ENCODE assay signal across 1 cellular context in the genomic region with DNA sequence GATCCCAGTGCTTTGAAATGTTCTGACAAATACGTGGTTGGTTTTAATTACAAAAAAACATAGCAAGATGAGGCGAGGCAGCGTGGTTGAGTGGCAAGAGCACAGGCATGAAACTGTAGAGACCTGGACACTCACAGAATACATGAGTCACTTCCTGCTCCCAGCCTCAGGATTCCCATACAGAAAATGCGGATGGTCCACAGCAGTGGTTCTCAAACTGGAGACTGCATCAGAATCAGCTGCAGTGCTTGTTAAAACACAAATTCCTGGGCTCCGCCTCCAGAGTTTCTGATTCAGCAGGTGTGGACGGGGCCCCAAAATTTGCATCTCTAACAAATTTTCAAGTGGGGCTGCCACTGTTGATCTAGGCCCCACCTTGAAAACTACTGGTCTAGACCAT.
TF ChIP-seq lines count a peak whose summit lies in the region.

No MANE protein-coding gene starts in this region.

TF ChIP-seq in GM23338, 12 proteins besides CTCF, POLR2A, EP300 and RAD21 (continued from another document):
- TF ChIP-seq, protein P1, sequence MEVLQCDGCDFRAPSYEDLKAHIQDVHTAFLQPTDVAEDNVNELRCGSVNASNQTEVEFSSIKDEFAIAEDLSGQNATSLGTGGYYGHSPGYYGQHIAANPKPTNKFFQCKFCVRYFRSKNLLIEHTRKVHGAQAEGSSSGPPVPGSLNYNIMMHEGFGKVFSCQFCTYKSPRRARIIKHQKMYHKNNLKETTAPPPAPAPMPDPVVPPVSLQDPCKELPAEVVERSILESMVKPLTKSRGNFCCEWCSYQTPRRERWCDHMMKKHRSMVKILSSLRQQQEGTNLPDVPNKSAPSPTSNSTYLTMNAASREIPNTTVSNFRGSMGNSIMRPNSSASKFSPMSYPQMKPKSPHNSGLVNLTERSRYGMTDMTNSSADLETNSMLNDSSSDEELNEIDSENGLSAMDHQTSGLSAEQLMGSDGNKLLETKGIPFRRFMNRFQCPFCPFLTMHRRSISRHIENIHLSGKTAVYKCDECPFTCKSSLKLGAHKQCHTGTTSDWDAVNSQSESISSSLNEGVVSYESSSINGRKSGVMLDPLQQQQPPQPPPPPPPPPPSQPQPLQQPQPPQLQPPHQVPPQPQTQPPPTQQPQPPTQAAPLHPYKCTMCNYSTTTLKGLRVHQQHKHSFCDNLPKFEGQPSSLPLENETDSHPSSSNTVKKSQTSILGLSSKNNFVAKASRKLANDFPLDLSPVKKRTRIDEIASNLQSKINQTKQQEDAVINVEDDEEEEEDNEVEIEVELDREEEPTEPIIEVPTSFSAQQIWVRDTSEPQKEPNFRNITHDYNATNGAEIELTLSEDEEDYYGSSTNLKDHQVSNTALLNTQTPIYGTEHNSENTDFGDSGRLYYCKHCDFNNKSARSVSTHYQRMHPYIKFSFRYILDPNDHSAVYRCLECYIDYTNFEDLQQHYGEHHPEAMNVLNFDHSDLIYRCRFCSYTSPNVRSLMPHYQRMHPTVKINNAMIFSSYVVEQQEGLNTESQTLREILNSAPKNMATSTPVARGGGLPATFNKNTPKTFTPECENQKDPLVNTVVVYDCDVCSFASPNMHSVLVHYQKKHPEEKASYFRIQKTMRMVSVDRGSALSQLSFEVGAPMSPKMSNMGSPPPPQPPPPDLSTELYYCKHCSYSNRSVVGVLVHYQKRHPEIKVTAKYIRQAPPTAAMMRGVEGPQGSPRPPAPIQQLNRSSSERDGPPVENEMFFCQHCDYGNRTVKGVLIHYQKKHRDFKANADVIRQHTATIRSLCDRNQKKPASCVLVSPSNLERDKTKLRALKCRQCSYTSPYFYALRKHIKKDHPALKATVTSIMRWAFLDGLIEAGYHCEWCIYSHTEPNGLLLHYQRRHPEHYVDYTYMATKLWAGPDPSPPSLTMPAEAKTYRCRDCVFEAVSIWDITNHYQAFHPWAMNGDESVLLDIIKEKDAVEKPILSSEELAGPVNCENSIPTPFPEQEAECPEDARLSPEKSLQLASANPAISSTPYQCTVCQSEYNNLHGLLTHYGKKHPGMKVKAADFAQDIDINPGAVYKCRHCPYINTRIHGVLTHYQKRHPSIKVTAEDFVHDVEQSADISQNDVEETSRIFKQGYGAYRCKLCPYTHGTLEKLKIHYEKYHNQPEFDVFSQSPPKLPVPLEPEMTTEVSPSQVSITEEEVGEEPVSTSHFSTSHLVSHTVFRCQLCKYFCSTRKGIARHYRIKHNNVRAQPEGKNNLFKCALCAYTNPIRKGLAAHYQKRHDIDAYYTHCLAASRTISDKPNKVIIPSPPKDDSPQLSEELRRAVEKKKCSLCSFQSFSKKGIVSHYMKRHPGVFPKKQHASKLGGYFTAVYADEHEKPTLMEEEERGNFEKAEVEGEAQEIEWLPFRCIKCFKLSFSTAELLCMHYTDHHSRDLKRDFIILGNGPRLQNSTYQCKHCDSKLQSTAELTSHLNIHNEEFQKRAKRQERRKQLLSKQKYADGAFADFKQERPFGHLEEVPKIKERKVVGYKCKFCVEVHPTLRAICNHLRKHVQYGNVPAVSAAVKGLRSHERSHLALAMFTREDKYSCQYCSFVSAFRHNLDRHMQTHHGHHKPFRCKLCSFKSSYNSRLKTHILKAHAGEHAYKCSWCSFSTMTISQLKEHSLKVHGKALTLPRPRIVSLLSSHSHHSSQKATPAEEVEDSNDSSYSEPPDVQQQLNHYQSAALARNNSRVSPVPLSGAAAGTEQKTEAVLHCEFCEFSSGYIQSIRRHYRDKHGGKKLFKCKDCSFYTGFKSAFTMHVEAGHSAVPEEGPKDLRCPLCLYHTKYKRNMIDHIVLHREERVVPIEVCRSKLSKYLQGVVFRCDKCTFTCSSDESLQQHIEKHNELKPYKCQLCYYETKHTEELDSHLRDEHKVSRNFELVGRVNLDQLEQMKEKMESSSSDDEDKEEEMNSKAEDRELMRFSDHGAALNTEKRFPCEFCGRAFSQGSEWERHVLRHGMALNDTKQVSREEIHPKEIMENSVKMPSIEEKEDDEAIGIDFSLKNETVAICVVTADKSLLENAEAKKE (CRISPR knock-in tag; IDR thresholded peaks at IDR 0.05) = no peak
TF ChIP-seq in GM23338: peak in this region for 0.
